Comparison of ENCODE assay signal across 21 cellular contexts in genomic region chr5:62626534-62626933, GRCh38. TPM values are rescaled to one million over a fixed set of nuclear protein-coding genes. Genes with fewer than 3 reads are reported as not detected.
"Had no signal": no experiment of that assay in that cellular context is flagged by ENCODE, and none has a peak within 500 bp of the region (broad histone marks: within the 10 kb centered on the region; RNA-seq: fewer than 3 reads in every experiment).

No MANE protein-coding gene starts in this region.

- H3K9me3 Mint-ChIP-seq: dendritic cell treated with granulocyte-macrophage colony-stimulating factor and Interleukin-4, amounts not matched to agents 40 ng/mL and 50 ng/mL, for 4 days; effector memory CD8-positive, alpha-beta T cell; naive thymus-derived CD8-positive, alpha-beta T cell; neural crest cell; stimulated activated effector memory CD8-positive, alpha-beta T cell treated with anti-CD3 and anti-CD28 coated beads, Interleukin-12 subunit alpha, Interleukin-12 subunit beta, amount 100 ng/mL, for 72 hours; stimulated activated naive CD8-positive, alpha-beta T cell treated with anti-CD3 and anti-CD28 coated beads, Interleukin-15, Interleukin-2, amounts not matched to agents 100 ng/mL and 50 ng/mL, for 24 hours had no signal

- DNase-seq: effector memory CD8-positive, alpha-beta T cell; esophagus squamous epithelium; foreskin fibroblast; glutamatergic neuron; mucosa of descending colon; naive thymus-derived CD8-positive, alpha-beta T cell; nucleus accumbens; pancreas; right lobe of liver; stimulated activated CD4-positive, alpha-beta T cell treated with anti-CD3 and anti-CD28 coated beads, Interleukin-4, amount 100 ng/mL, for 1 hour; stimulated activated CD8-positive, alpha-beta memory T cell treated with anti-CD3 and anti-CD28 coated beads, Interleukin-4, amount 100 ng/mL, for 48 hours; tibial artery; upper lobe of left lung; uterus had no signal

- H3K27ac ChIP-seq: esophagus squamous epithelium, gastroesophageal sphincter, pancreas, right lobe of liver, tibial artery, upper lobe of left lung, uterus had no signal

- H3K4me3 ChIP-seq: esophagus squamous epithelium, gastroesophageal sphincter, mucosa of descending colon, pancreas, right lobe of liver, tibial artery, upper lobe of left lung, uterus had no signal

- H3K9me3 ChIP-seq: esophagus squamous epithelium, gastroesophageal sphincter, mucosa of descending colon, pancreas, right lobe of liver, tibial artery, upper lobe of left lung, uterus had no signal

- H3K4me3 Mint-ChIP-seq: dendritic cell treated with granulocyte-macrophage colony-stimulating factor and Interleukin-4, amounts not matched to agents 40 ng/mL and 50 ng/mL, for 4 days; effector memory CD8-positive, alpha-beta T cell; naive thymus-derived CD8-positive, alpha-beta T cell; neural crest cell; stimulated activated effector memory CD8-positive, alpha-beta T cell treated with anti-CD3 and anti-CD28 coated beads, Interleukin-12 subunit alpha, Interleukin-12 subunit beta, amount 100 ng/mL, for 72 hours; stimulated activated naive CD8-positive, alpha-beta T cell treated with anti-CD3 and anti-CD28 coated beads, Interleukin-15, Interleukin-2, amounts not matched to agents 100 ng/mL and 50 ng/mL, for 24 hours had no signal

- ATAC-seq: effector memory CD8-positive, alpha-beta T cell; gastroesophageal sphincter; mucosa of descending colon; naive thymus-derived CD8-positive, alpha-beta T cell; pancreas; right lobe of liver; stimulated activated effector memory CD8-positive, alpha-beta T cell treated with anti-CD3 and anti-CD28 coated beads, Interleukin-12 subunit alpha, Interleukin-12 subunit beta, amount 100 ng/mL, for 72 hours had no signal

- H3K27me3 ChIP-seq: esophagus squamous epithelium, gastroesophageal sphincter, pancreas, right lobe of liver, tibial artery, upper lobe of left lung, uterus had no signal

- H3K27ac Mint-ChIP-seq: dendritic cell treated with granulocyte-macrophage colony-stimulating factor and Interleukin-4, amounts not matched to agents 40 ng/mL and 50 ng/mL, for 4 days; stimulated activated naive CD8-positive, alpha-beta T cell treated with anti-CD3 and anti-CD28 coated beads, Interleukin-15, Interleukin-2, amounts not matched to agents 100 ng/mL and 50 ng/mL, for 24 hours had no signal

- H3K4me1 Mint-ChIP-seq: neural crest cell; stimulated activated effector memory CD8-positive, alpha-beta T cell treated with anti-CD3 and anti-CD28 coated beads, Interleukin-12 subunit alpha, Interleukin-12 subunit beta, amount 100 ng/mL, for 72 hours had no signal

- H3K36me3 ChIP-seq: right lobe of liver, uterus had no signal

- H3K4me1 ChIP-seq: esophagus squamous epithelium, gastroesophageal sphincter, pancreas, right lobe of liver, upper lobe of left lung, uterus had no signal

- H3K27me3 Mint-ChIP-seq: dendritic cell treated with granulocyte-macrophage colony-stimulating factor and Interleukin-4, amounts not matched to agents 40 ng/mL and 50 ng/mL, for 4 days; effector memory CD8-positive, alpha-beta T cell; naive thymus-derived CD8-positive, alpha-beta T cell; progenitor cell of endocrine pancreas; stimulated activated naive CD8-positive, alpha-beta T cell treated with anti-CD3 and anti-CD28 coated beads, Interleukin-15, Interleukin-2, amounts not matched to agents 100 ng/mL and 50 ng/mL, for 24 hours had no signal

RNA-seq across cellular contexts. Expression of gene LRRC70, which starts 47.9 kb away (rescaled TPM):
- total RNA-seq: epithelial cell of proximal tubule had no signal
